8 cellular contexts compared by ENCODE assay signal in the genomic region with DNA sequence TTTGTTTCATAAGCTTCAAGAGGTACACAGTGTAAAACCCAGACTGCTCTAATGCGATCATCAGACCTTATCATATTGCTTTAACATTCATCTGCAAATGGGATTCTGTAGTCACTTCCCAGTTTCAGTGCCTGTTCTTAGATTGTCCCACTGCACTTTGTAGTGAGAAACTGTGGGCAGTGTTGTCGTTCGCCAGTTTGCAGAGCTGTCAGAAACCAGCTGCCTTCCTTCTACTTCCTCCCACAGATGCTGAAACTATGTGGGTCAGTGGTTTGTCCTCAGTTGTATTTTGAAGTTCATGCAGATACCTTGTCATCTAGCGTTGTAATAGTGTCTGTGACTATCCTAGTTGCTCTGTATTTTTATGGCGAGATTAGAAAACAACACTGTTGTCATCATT. TPM values are rescaled to one million over a fixed set of nuclear protein-coding genes. Genes with fewer than 3 reads are reported as not detected.
DNase-seq lines count a peak whose midpoint lies in the region; ATAC-seq and TF ChIP-seq lines count a peak whose summit lies in the region.
"Not testable (repeated sequence)": the region's sequence is repeated elsewhere in the genome, so short reads cannot be mapped to it uniquely, and the experiment has no call there.

No MANE protein-coding gene starts in this region.

- peak; percentile 24 for DNase-seq in Ammon's horn (ENCODE audit: low spot score)
- peak; percentile 68 for DNase-seq in MM.1S
- DNase-seq in occipital lobe (lab: John Stamatoyannopoulos, UW) = peak; percentile 5

- H3K27me3 Mint-ChIP-seq in activated T-helper 17 cell treated with anti-CD3 and anti-CD28 coated beads, Interleukin-2, amount 50 U/mL, for 72 hours = peaks cover 32% of the 10 kb centered on the region

- not testable (repeated sequence) for H3K9me3 Mint-ChIP-seq in activated T-helper 17 cell treated with anti-CD3 and anti-CD28 coated beads, Interleukin-2, amount 50 U/mL, for 72 hours

- H3K9me3 ChIP-seq in MM.1S (replicated peaks; ENCODE audit: insufficient read depth, low read length) = not testable (repeated sequence)

- TF ChIP-seq CTCF in MM.1S (IDR thresholded peaks at IDR 0.05; ENCODE audit: low read length) = not testable (repeated sequence)

- not testable (repeated sequence) for H3K4me3 Mint-ChIP-seq in activated T-helper 17 cell treated with anti-CD3 and anti-CD28 coated beads, Interleukin-2, amount 50 U/mL, for 72 hours

- not testable (repeated sequence) for H3K9me2 ChIP-seq in MM.1S (replicated peaks; ENCODE audit: insufficient read depth, low read length)

- H4K20me1 ChIP-seq in MM.1S (ENCODE audit: insufficient read depth, low read length) = not testable (repeated sequence)

- not testable (repeated sequence) for H3K79me2 ChIP-seq in MM.1S (ENCODE audit: low read length)

- H3K27me3 ChIP-seq in MM.1S (replicated peaks; ENCODE audit: insufficient read depth, low read length) = not testable (repeated sequence)

- peak; percentile 77 for ATAC-seq in GM18870 (IDR thresholded peaks at IDR 0.05; ENCODE audit: unreplicated experiment)
- peak; percentile 82 for ATAC-seq in GM21381 (IDR thresholded peaks at IDR 0.05; ENCODE audit: unreplicated experiment)
- ATAC-seq in HG02623 (IDR thresholded peaks at IDR 0.05; ENCODE audit: unreplicated experiment) = peak; percentile 47
- ATAC-seq in HG03108 (IDR thresholded peaks at IDR 0.05; ENCODE audit: unreplicated experiment) = peak; percentile 71
- peak; percentile 89 for ATAC-seq in activated T-helper 17 cell treated with anti-CD3 and anti-CD28 coated beads, Interleukin-2, amount 50 U/mL, for 72 hours (replicated peaks)

- 0 out of 2 replicates have a peak overlapping the region, but pooled peaks have one; percentile 16 for H2AFZ ChIP-seq in MM.1S (ENCODE audit: low read length)

- H3K4me2 ChIP-seq in MM.1S (ENCODE audit: low read depth, low read length) = peak overlapping the region; percentile 55

- H3K27ac ChIP-seq in MM.1S (ENCODE audit: low read length) = not testable (repeated sequence)

- H3K9ac ChIP-seq in MM.1S (ENCODE audit: low read length) = not testable (repeated sequence)

- not testable (repeated sequence) for H3K27ac Mint-ChIP-seq in activated T-helper 17 cell treated with anti-CD3 and anti-CD28 coated beads, Interleukin-2, amount 50 U/mL, for 72 hours

- H3F3A ChIP-seq in MM.1S (ENCODE audit: insufficient read depth, low read length) = not testable (repeated sequence)

- H3K4me3 ChIP-seq in MM.1S (ENCODE audit: low read length) = not testable (repeated sequence)

- H3K4me1 Mint-ChIP-seq in activated T-helper 17 cell treated with anti-CD3 and anti-CD28 coated beads, Interleukin-2, amount 50 U/mL, for 72 hours = not testable (repeated sequence)

- not testable (repeated sequence) for H3K36me3 ChIP-seq in MM.1S (replicated peaks; ENCODE audit: insufficient read depth, low read length)

- not testable (repeated sequence) for H3K36me3 Mint-ChIP-seq in activated T-helper 17 cell treated with anti-CD3 and anti-CD28 coated beads, Interleukin-2, amount 50 U/mL, for 72 hours (ENCODE audit: low read depth)

- not testable (repeated sequence) for H3K4me1 ChIP-seq in MM.1S (ENCODE audit: low read length)

RNA-seq across cellular contexts. Expression of a gene that starts 15.9 kb away (rescaled TPM):
- total RNA-seq in activated T-helper 17 cell treated with anti-CD3 and anti-CD28 coated beads, Interleukin-2, amount 50 U/mL, for 72 hours = 1 to 10 TPM; 2.0 to 2.5 TPM
- 9.8 TPM for total RNA-seq in occipital lobe

Comparison
In these comparisons a context has a peak if more than half of its experiments do, and no peak if none do; other contexts are left out.
1. DNase-seq: peak in every context shown above with its lines; median percentile 68 in MM.1S; 24 in Ammon's horn; 5 in occipital lobe.